Comparison of ENCODE assay signal across 17 cellular contexts in genomic region chr9:77601476-77602056, GRCh38. TPM values are rescaled to one million over a fixed set of nuclear protein-coding genes. Genes with fewer than 3 reads are reported as not detected.
DNase-seq lines count a peak whose midpoint lies in the region; ATAC-seq, FAIRE-seq and TF ChIP-seq lines count a peak whose summit lies in the region.
"Had no signal": no experiment of that assay in that cellular context is flagged by ENCODE, and none has a peak within 500 bp of the region (broad histone marks: within the 10 kb centered on the region; RNA-seq: fewer than 3 reads in every experiment).

No MANE protein-coding gene starts in this region.

- no peak overlapping the region for H3K4me2 ChIP-seq in H1 (ENCODE audit: insufficient read depth in 1 of 2, low read depth in 2 of 2, low read length in 2 of 2)
- H3K4me2 ChIP-seq: BLaER1 treated with 17β-estradiol and CSF1 and Interleukin-3, amounts not matched to agents 10 nM and 100 nM had no signal

- H4K91ac ChIP-seq in H1 (replicated peaks; ENCODE audit: insufficient read length, low read length): peak overlapping the region; percentile 58

- TF ChIP-seq EP300 in H1 (IDR thresholded peaks at IDR 0.05; ENCODE audit: borderline replicate concordance in 1 of 2, low read depth in 2 of 2, low read length in 2 of 2): no peak

- no peak overlapping the region for H3K56ac ChIP-seq in H1 (replicated peaks; ENCODE audit: insufficient read length, low read depth, low read length)

- TF ChIP-seq POLR2A in H1 (IDR thresholded peaks at IDR 0.05; ENCODE audit: control extremely low read depth in 1 of 2, low read depth in 2 of 2, low read length in 2 of 2): no peak

- H3K14ac ChIP-seq in H1 (ENCODE audit: insufficient read length): no peak overlapping the region

- 78% methylated on average over 4 of the region's 4 CpGs; no CpG with 5 or more reads in 1 of the 2 experiments for WGBS in H1 (ENCODE audit: extremely low coverage in 1 of 2, insufficient coverage in 1 of 2, insufficient read length in 1 of 2, insufficient replicate concordance in 2 of 2, low coverage in 1 of 2, low lambda C conversion rate in 2 of 2, missing lambda C conversion rate in 1 of 2), 2 experiments

- TF ChIP-seq CTCF in H1 (IDR thresholded peaks at IDR 0.05; ENCODE audit: control extremely low read depth in 1 of 3, insufficient read depth in 1 of 3, low read depth in 1 of 3, low read length in 3 of 3) (no peak), retinal pigment epithelial cell (conservative IDR thresholded peaks at IDR 0.05; ENCODE audit: low read depth, low read length) (no peak)

- H3K23ac ChIP-seq in H1 (ENCODE audit: insufficient read length): no peak overlapping the region

- peak overlapping the region; percentile 13; the same call in 1 of the 2 replicates for H3K18ac ChIP-seq in H1 (ENCODE audit: extremely low read depth, low read length)

- H3K23me2 ChIP-seq in H1 (ENCODE audit: low read depth, low read length): no peaks in the 10 kb centered on the region

- H4K5ac ChIP-seq in H1 (ENCODE audit: insufficient read length, low read depth, low read length): peak overlapping the region; percentile 21

- no peak overlapping the region for H4K8ac ChIP-seq in H1 (ENCODE audit: extremely low read depth, insufficient read depth, low read length)

- H2BK12ac ChIP-seq in H1 (ENCODE audit: low read depth, low read length): peak overlapping the region; percentile 5; the same call in 1 of the 2 replicates

- no peaks in the 10 kb centered on the region for H3K27me3 ChIP-seq in H1 (replicated peaks in 1 of 4; ENCODE audit: control insufficient read depth in 3 of 4, extremely low read depth in 1 of 4, insufficient read depth in 3 of 4, low read length in 3 of 4)
- H3K27me3 ChIP-seq: BLaER1 treated with 17β-estradiol and CSF1 and Interleukin-3, amounts not matched to agents 10 nM and 100 nM had no signal

- H2AFZ ChIP-seq in H1 (ENCODE audit: low read length): no peak overlapping the region

- 0 out of 2 replicates have a peak overlapping the region, but pooled peaks have one; percentile 2 for H2BK15ac ChIP-seq in H1 (ENCODE audit: low read length)

- no peaks in the 10 kb centered on the region for H3K79me2 ChIP-seq in H1 (ENCODE audit: control insufficient read depth in 1 of 2, insufficient read depth in 2 of 2, low read length in 2 of 2)

- no peak overlapping the region for H2BK120ac ChIP-seq in H1 (replicated peaks; ENCODE audit: low read depth, low read length)

- no peak overlapping the region; the same call in 1 of the 2 replicates for H2BK5ac ChIP-seq in H1 (ENCODE audit: low read depth, low read length)

- no peaks in the 10 kb centered on the region for H3K36me3 ChIP-seq in H1 (ENCODE audit: control insufficient read depth in 2 of 4, insufficient read depth in 4 of 4, low read length in 3 of 4)
- H3K36me3 ChIP-seq: BLaER1 treated with 17β-estradiol and CSF1 and Interleukin-3, amounts not matched to agents 10 nM and 100 nM had no signal

- no peak overlapping the region for H3K9ac ChIP-seq in H1 (replicated peaks in 1 of 4; ENCODE audit: extremely low read depth in 1 of 4, low read depth in 3 of 4, low read length in 3 of 4)
- H3K9ac ChIP-seq: BLaER1 treated with 17β-estradiol and CSF1 and Interleukin-3, amounts not matched to agents 10 nM and 100 nM had no signal

- peaks cover 0 to 16% (median 1%) of the 10 kb centered on the region in 4 experiments; a peak in 5 of 7 replicates for H3K4me1 ChIP-seq in H1 (replicated peaks in 1 of 4; ENCODE audit: control insufficient read depth in 3 of 4, insufficient read depth in 4 of 4, low read length in 3 of 4)
- H3K4me1 ChIP-seq: BLaER1 treated with 17β-estradiol and CSF1 and Interleukin-3, amounts not matched to agents 10 nM and 100 nM had no signal

- no peak overlapping the region for H3K27ac ChIP-seq in H1 (ENCODE audit: low read depth, low read length)
- H3K27ac ChIP-seq: 22Rv1; BLaER1 treated with 17β-estradiol and CSF1 and Interleukin-3, amounts not matched to agents 10 nM and 100 nM had no signal

- ATAC-seq in HG02840 (IDR thresholded peaks at IDR 0.05; ENCODE audit: low FRiP score, unreplicated experiment): no peak
- ATAC-seq in GM21381 (IDR thresholded peaks at IDR 0.05; ENCODE audit: unreplicated experiment): no peak

- TF ChIP-seq RAD21 in H1 (IDR thresholded peaks at IDR 0.05 in 1 of 2, conservative IDR thresholded peaks at IDR 0.05 in 1 of 2; ENCODE audit: low read depth in 2 of 2, low read length in 2 of 2): no peak

- CTCF ChIA-PET in H1 (lab: Charles Lee; ENCODE audit: partially characterized antibody): no interaction called here

- H3K4me3 ChIP-seq in H1 (ENCODE audit: extremely low read depth in 1 of 4, insufficient read depth in 2 of 4, low read depth in 3 of 4, low read length in 4 of 4) (no peak overlapping the region), retinal pigment epithelial cell (ENCODE audit: low read length) (no peak overlapping the region)
- H3K4me3 ChIP-seq: BLaER1 treated with 17β-estradiol and CSF1 and Interleukin-3, amounts not matched to agents 10 nM and 100 nM had no signal

- DNase-seq in NCI-H2171 treated with DMSO at 0.1 percent for 48 hours (lab: John Stamatoyannopoulos, UW) (peak; percentile 21), NCI-H2171 (lab: John Stamatoyannopoulos, UW) (no peak), NCI-H69 (lab: John Stamatoyannopoulos, UW) (peak; percentile 9), H1 (ENCODE audit: low read depth in 1 of 2, low spot score in 2 of 2) (no peak), retinal pigment epithelial cell (ENCODE audit: low read depth) (peak; percentile 75), NCI-H2081 (lab: John Stamatoyannopoulos, UW) (no peak)
- DNase-seq: CD8-positive, alpha-beta memory T cell; NCI-H1417; NCI-H187 treated with DMSO at 0.1 percent for 48 hours; NCI-H510A had no signal

- FAIRE-seq in H1 (lab: Jason Lieb, UNC): peak; percentile 63
- FAIRE-seq: GM12892 had no signal

- POLR2A ChIA-PET in H1 (lab: Charles Lee; ENCODE audit: partially characterized antibody): interaction anchor here (1.2 kb wide), 1 partner anchor 11 kb away, joined by 4 read pairs; no protein-coding TSS in a partner anchor

- H3K9me3 ChIP-seq in H1 (ENCODE audit: insufficient read depth in 2 of 2, low read depth in 1 of 2, low read length in 1 of 2): no peaks in the 10 kb centered on the region
- H3K9me3 ChIP-seq: BLaER1 treated with 17β-estradiol and CSF1 and Interleukin-3, amounts not matched to agents 10 nM and 100 nM had no signal

- H2BK20ac ChIP-seq in H1 (ENCODE audit: low read length): no peak overlapping the region

- no peaks in the 10 kb centered on the region for H3K79me1 ChIP-seq in H1 (ENCODE audit: low read depth, low read length)

- no peaks in the 10 kb centered on the region for H4K20me1 ChIP-seq in H1 (replicated peaks in 1 of 2; ENCODE audit: control insufficient read depth in 1 of 2, insufficient read depth in 2 of 2, low read length in 2 of 2)
- H4K20me1 ChIP-seq: BLaER1 treated with 17β-estradiol and CSF1 and Interleukin-3, amounts not matched to agents 10 nM and 100 nM had no signal

- H3K4ac ChIP-seq in H1 (replicated peaks; ENCODE audit: insufficient read length, low read depth, low read length): no peak overlapping the region

- H2AK5ac ChIP-seq in H1 (ENCODE audit: low read depth, low read length): no peak overlapping the region

TF ChIP-seq in H1, 55 proteins besides CTCF, POLR2A, EP300 and RAD21:
- TF ChIP-seq SIX5 (IDR thresholded peaks at IDR 0.05; ENCODE audit: low read depth, low read length): no peak
- TF ChIP-seq BCL11A (IDR thresholded peaks at IDR 0.05; ENCODE audit: low read depth in 2 of 2, low read length in 2 of 2): no peak
- no peak for TF ChIP-seq GABPA (IDR thresholded peaks at IDR 0.05; ENCODE audit: borderline replicate concordance, insufficient read depth, low read length)
- TF ChIP-seq BACH1 (IDR thresholded peaks at IDR 0.05; ENCODE audit: low read length): no peak
- no peak for TF ChIP-seq BRCA1 (IDR thresholded peaks at IDR 0.05; ENCODE audit: low read depth, low read length)
- TF ChIP-seq USF2 (IDR thresholded peaks at IDR 0.05; ENCODE audit: low read length): no peak
- TF ChIP-seq CBX8 (IDR thresholded peaks at IDR 0.05; ENCODE audit: borderline replicate concordance, low read depth, low read length): no peak
- TF ChIP-seq FOSL1 (IDR thresholded peaks at IDR 0.05; ENCODE audit: insufficient read depth, low read depth, low read length): no peak

RNA-seq across cellular contexts. Expression of gene GNA14, which starts 46.6 kb away (rescaled TPM):
- total RNA-seq in H1 (2021; fragmentation: NEBNext Ultra II Directional; extraction: Animal tissue kit (Norgen Biotek cat#: 25700)): 3.2 and 3.4 TPM in 2 replicates
- 3.8 and 6.3 TPM in 2 replicates for polyA plus RNA-seq in H1 (2011; rRNA removed)
- 4.3 TPM for polyA plus RNA-seq in H1 (2011; cell fraction: cytosol; rRNA removed)
- polyA plus RNA-seq in H1 (2011; cell fraction: nucleus; rRNA removed): 3.2 TPM
- 4.8 to 6.9 TPM (median 5.5 TPM) in 4 replicates for polyA plus RNA-seq in H1 (2012, experiment 1 of 2)
- polyA plus RNA-seq in H1 (2012, experiment 2 of 2): 1.5 TPM
- polyA plus RNA-seq in H1 (2013, experiment 1 of 2): 11.6 TPM
- 11.7 TPM for polyA plus RNA-seq in H1 (2013, experiment 2 of 2)
- polyA minus RNA-seq in H1 (2011; rRNA and poly(A)+ RNA removed): 5.0 and 7.8 TPM in 2 replicates
- 2.6 TPM for polyA minus RNA-seq in H1 (2011; cell fraction: cytosol; rRNA and poly(A)+ RNA removed)
- polyA minus RNA-seq in H1 (2011; cell fraction: nucleus; rRNA and poly(A)+ RNA removed): 4.8 TPM
- total RNA-seq: CD8-positive, alpha-beta memory T cell; HT1080 had no signal
- polyA plus RNA-seq: CD8-positive, alpha-beta memory T cell; IgD-negative memory B cell had no signal

Comparison
In these comparisons a context has a peak if more than half of its experiments do, and no peak if none do; other contexts are left out.
1. DNase-seq: peak in NCI-H2171 treated with DMSO at 0.1 percent for 48 hours (single experiment), NCI-H69 (single experiment) and retinal pigment epithelial cell (single experiment); none in NCI-H2171 (single experiment), H1 (0 of 2) and NCI-H2081 (0 of 2).